Comparison of ENCODE assay signal across 14 cellular contexts in genomic region chr13:44309771-44310767, GRCh38.
DNase-seq lines count a peak whose midpoint lies in the region; ATAC-seq and TF ChIP-seq lines count a peak whose summit lies in the region.
"Had no signal": no experiment of that assay in that cellular context is flagged by ENCODE, and none has a peak within 500 bp of the region (broad histone marks: within the 10 kb centered on the region; RNA-seq: fewer than 3 reads in every experiment).

No MANE protein-coding gene starts in this region.

- no peak overlapping the region for H3K4me3 ChIP-seq in upper lobe of left lung
- H3K4me3 ChIP-seq: Peyer's patch had no signal

- DNase-seq in NCI-H1436 (lab: John Stamatoyannopoulos, UW) (peak; percentile 16), NCI-H1436 treated with DMSO at 0.1 percent for 48 hours (lab: John Stamatoyannopoulos, UW) (no peak), dermis blood vessel endothelial cell (peak; percentile 24), left kidney (ENCODE audit: low read depth, low spot score) (peak; percentile 55), upper lobe of left lung (no peak), T-helper 17 cell (no peak), AG08396 (ENCODE audit: low spot score) (no peak), RKO (ENCODE audit: low spot score) (no peak)
- DNase-seq: activated CD8-positive, alpha-beta memory T cell treated with anti-CD3 and anti-CD28 coated beads, Interleukin-2, amount 50 U/mL, for 48 hours; immature natural killer cell; NCI-H146; stimulated activated naive CD8-positive, alpha-beta T cell treated with anti-CD3 and anti-CD28 coated beads, Interleukin-15, Interleukin-2, amounts not matched to agents 100 U/mL and 50 U/mL, for 24 hours had no signal

- ATAC-seq in upper lobe of left lung (ENCODE audit: low FRiP score in 2 of 2) (no peak), T-helper 17 cell (no peak)
- ATAC-seq: stimulated activated naive CD8-positive, alpha-beta T cell treated with anti-CD3 and anti-CD28 coated beads, Interleukin-15, Interleukin-2, amounts not matched to agents 100 U/mL and 50 U/mL, for 24 hours had no signal

- H3K36me3 ChIP-seq in upper lobe of left lung: no peaks in the 10 kb centered on the region
- H3K36me3 ChIP-seq: neutrophil, Peyer's patch had no signal

- H3K27ac ChIP-seq in upper lobe of left lung: peak overlapping the region in 3 of 4 donors; percentile 7 to 48 (median 13)
- H3K27ac ChIP-seq: neutrophil had no signal

- TF ChIP-seq CTCF in upper lobe of left lung (IDR thresholded peaks at IDR 0.05): peak in 1 of 6 experiments; percentile 7

- no peak overlapping the region for H3K4me3 Mint-ChIP-seq in T-helper 17 cell
- H3K4me3 Mint-ChIP-seq: immature natural killer cell had no signal

- H3K4me1 ChIP-seq in upper lobe of left lung: peaks cover 13 to 33% (median 26%) of the 10 kb centered on the region in 4 donors

- H3K36me3 Mint-ChIP-seq in T-helper 17 cell (ENCODE audit: low read depth): peaks cover 6% of the 10 kb centered on the region
- H3K36me3 Mint-ChIP-seq: immature natural killer cell had no signal

- peak in 1 of 4 donors; percentile 4 for TF ChIP-seq EP300 in upper lobe of left lung (IDR thresholded peaks at IDR 0.05)

- H3K27me3 Mint-ChIP-seq in T-helper 17 cell: peaks cover 44% of the 10 kb centered on the region

- peaks cover 8% of the 10 kb centered on the region for H3K4me1 Mint-ChIP-seq in T-helper 17 cell
- H3K4me1 Mint-ChIP-seq: immature natural killer cell had no signal

- WGBS in upper lobe of left lung, 2 donors: 79 to 80% methylated on average over 13 to 15 of the region's 15 CpGs

- TF ChIP-seq POLR2A in upper lobe of left lung (IDR thresholded peaks at IDR 0.05): no peak

- H3K9me3 ChIP-seq in upper lobe of left lung (no peaks in the 10 kb centered on the region), T-helper 17 cell (ENCODE audit: control insufficient read depth, low read length, poor library complexity, severe bottlenecking) (no peaks in the 10 kb centered on the region)
- H3K9me3 ChIP-seq: neutrophil, Peyer's patch had no signal

- no peak overlapping the region for H3K27ac Mint-ChIP-seq in T-helper 17 cell
- H3K27ac Mint-ChIP-seq: immature natural killer cell had no signal

- no peaks in the 10 kb centered on the region for H3K27me3 ChIP-seq in upper lobe of left lung
- H3K27me3 ChIP-seq: neutrophil, Peyer's patch had no signal

Comparison
In these comparisons a context has a peak if more than half of its experiments do, and no peak if none do; other contexts are left out.
1. DNase-seq: peak in NCI-H1436 (single experiment), dermis blood vessel endothelial cell (single experiment) and left kidney (single experiment); none in NCI-H1436 treated with DMSO at 0.1 percent for 48 hours (single experiment), upper lobe of left lung (0 of 2), T-helper 17 cell (0 of 3), AG08396 (single experiment) and RKO (single experiment).